ENCODE assay signal across 9 cellular contexts in genomic region chr13:32902898-32903297, GRCh38.
DNase-seq lines count a peak whose midpoint lies in the region; ATAC-seq and TF ChIP-seq lines count a peak whose summit lies in the region.
"Had no signal": no experiment of that assay in that cellular context is flagged by ENCODE, and none has a peak within 500 bp of the region (broad histone marks: within the 10 kb centered on the region; RNA-seq: fewer than 3 reads in every experiment).

No MANE protein-coding gene starts in this region.

- no CpG with 5 or more reads among the region's 7 CpGs for WGBS in mesendoderm (ENCODE audit: extremely low coverage, insufficient coverage, low lambda C conversion rate)

- no peaks in the 10 kb centered on the region for H3K79me2 ChIP-seq in mesendoderm (ENCODE audit: control insufficient read depth, insufficient read depth, low read length)

- H3K9me3 ChIP-seq in thoracic aorta = no peaks in the 10 kb centered on the region

- H3K9ac ChIP-seq in mesendoderm (ENCODE audit: low read length) = no peak overlapping the region

- ATAC-seq in thoracic aorta (ENCODE audit: insufficient number of reproducible peaks, low FRiP score, low read depth) = peak; percentile 87
- no peak for ATAC-seq in HG03460 (IDR thresholded peaks at IDR 0.05; ENCODE audit: unreplicated experiment)
- ATAC-seq in GM19395 (IDR thresholded peaks at IDR 0.05; ENCODE audit: unreplicated experiment) = no peak
- no peak for ATAC-seq in HG02938 (IDR thresholded peaks at IDR 0.05; ENCODE audit: unreplicated experiment)

- H2BK120ac ChIP-seq in mesendoderm (ENCODE audit: low read depth, low read length) = no peak overlapping the region

- no peak overlapping the region for H3K4ac ChIP-seq in mesendoderm (ENCODE audit: low read depth, low read length)

- no peak overlapping the region for H3K27ac ChIP-seq in mesendoderm (ENCODE audit: low read depth, low read length)
- H3K27ac ChIP-seq in thoracic aorta = peak overlapping the region; percentile 61 to 65

- peak overlapping the region; percentile 1 for H3K56ac ChIP-seq in mesendoderm (ENCODE audit: low read length)

- H2AK5ac ChIP-seq in mesendoderm (ENCODE audit: low read length) = no peak overlapping the region

- H3K27me3 ChIP-seq in mesendoderm (ENCODE audit: insufficient read depth, low read length, poor library complexity) (no peaks in the 10 kb centered on the region), thoracic aorta (replicated peaks; ENCODE audit: insufficient read depth) (no peaks in the 10 kb centered on the region)

- H4K8ac ChIP-seq in mesendoderm (ENCODE audit: low read depth, low read length) = no peak overlapping the region

- no peak overlapping the region for H4K5ac ChIP-seq in mesendoderm (ENCODE audit: low read length)

- DNase-seq in NCI-H446 treated with DMSO at 0.1 percent for 48 hours (lab: John Stamatoyannopoulos, UW) = peak; percentile 49
- DNase-seq in fibroblast of mammary gland (ENCODE audit: low read depth) = peak; percentile 68
- peak; percentile 78 for DNase-seq in mesendoderm
- DNase-seq in thoracic aorta (ENCODE audit: low spot score) = peak; percentile 17
- DNase-seq in NCI-H146 (lab: John Stamatoyannopoulos, UW) = no peak
- DNase-seq: stimulated activated CD4-positive, alpha-beta T cell treated with anti-CD3 and anti-CD28 coated beads, Interleukin-1b, Interleukin-23, amount 100 ng/mL, for 48 hours had no signal

- no peak overlapping the region for H3K18ac ChIP-seq in mesendoderm (ENCODE audit: low read length)

- no peaks in the 10 kb centered on the region for H3K79me1 ChIP-seq in mesendoderm (ENCODE audit: low read length)

- H3K4me1 ChIP-seq in mesendoderm (ENCODE audit: control insufficient read depth, low read depth, low read length) (no peaks in the 10 kb centered on the region), thoracic aorta (ENCODE audit: control insufficient read depth in 1 of 2, low read depth in 2 of 2) (peaks cover 4 to 51% of the 10 kb centered on the region in 2 donors)

- no peaks in the 10 kb centered on the region for H3K36me3 ChIP-seq in mesendoderm (ENCODE audit: control insufficient read depth, insufficient read depth, low read length)
- no peaks in the 10 kb centered on the region for H3K36me3 ChIP-seq in thoracic aorta

- no peak overlapping the region for H2BK15ac ChIP-seq in mesendoderm (replicated peaks; ENCODE audit: low read depth)

- H3K4me3 ChIP-seq in fibroblast of mammary gland (ENCODE audit: control insufficient read depth, low read depth, low read length) (no peak overlapping the region), mesendoderm (ENCODE audit: low read length) (no peak overlapping the region), thoracic aorta (peak overlapping the region; percentile 47)

- H3K23ac ChIP-seq in mesendoderm (ENCODE audit: low read length) = no peak overlapping the region

- no peak for TF ChIP-seq CTCF in fibroblast of mammary gland (conservative IDR thresholded peaks at IDR 0.05; ENCODE audit: control insufficient read depth, insufficient read depth, low read depth, low read length)
- no peak for TF ChIP-seq CTCF in thoracic aorta (IDR thresholded peaks at IDR 0.05)

- no peak overlapping the region for H3K4me2 ChIP-seq in mesendoderm (ENCODE audit: low read length)

- H2BK5ac ChIP-seq in mesendoderm (ENCODE audit: low read length) = no peak overlapping the region
